ENCODE assay signal across 1 cellular context in the genomic region with DNA sequence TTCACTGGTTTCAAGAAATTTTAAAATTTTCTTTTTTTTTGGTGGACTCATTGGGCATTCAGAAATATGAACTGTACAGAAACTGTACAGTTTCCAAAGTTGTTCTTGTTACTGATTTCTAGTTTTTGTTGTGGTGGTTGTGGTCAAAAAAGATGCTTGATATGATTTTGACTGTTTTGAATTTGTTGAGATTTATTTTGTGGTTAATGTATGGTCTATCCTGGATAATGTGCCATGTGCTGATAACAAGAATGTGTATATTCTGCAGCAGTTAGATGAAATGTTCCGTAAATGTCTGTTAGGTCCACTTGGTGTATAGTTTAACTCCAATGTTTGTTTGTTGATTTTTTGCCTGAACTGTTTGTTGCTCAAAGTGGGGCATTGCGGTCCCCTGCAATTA.
TF ChIP-seq lines count a peak whose summit lies in the region.

No MANE protein-coding gene starts in this region.

TF ChIP-seq in K562, 482 proteins besides CTCF, POLR2A, EP300 and RAD21 (continued from another document):
- TF ChIP-seq ETV6 (IDR thresholded peaks at IDR 0.05; ENCODE audit: borderline replicate concordance in 1 of 2, low read depth in 2 of 2, low read length in 1 of 2) (no peak), ETV6 (CRISPR knock-in tag; IDR thresholded peaks at IDR 0.05; ENCODE audit: borderline replicate concordance) (no peak), MEF2A (IDR thresholded peaks at IDR 0.05; ENCODE audit: control insufficient read depth, low read depth, low read length) (no peak), KLF16 (IDR thresholded peaks at IDR 0.05) (no peak), ZNF444 (CRISPR knock-in tag; IDR thresholded peaks at IDR 0.05) (no peak), SMARCC2 (IDR thresholded peaks at IDR 0.05; ENCODE audit: low read depth) (no peak), TCF7 (IDR thresholded peaks at IDR 0.05; ENCODE audit: borderline replicate concordance) (no peak), HDAC3 (IDR thresholded peaks at IDR 0.05; ENCODE audit: borderline replicate concordance, partially characterized antibody) (no peak), ZNF780A (CRISPR knock-in tag; IDR thresholded peaks at IDR 0.05) (no peak), IRF2 (CRISPR knock-in tag; IDR thresholded peaks at IDR 0.05) (no peak), ZNF24 (IDR thresholded peaks at IDR 0.05) (no peak), MXI1 (IDR thresholded peaks at IDR 0.05; ENCODE audit: low read depth, low read length) (no peak), BRF1 (IDR thresholded peaks at IDR 0.05; ENCODE audit: borderline replicate concordance, extremely low read depth, insufficient read length) (no peak), FOXK2 (conservative IDR thresholded peaks at IDR 0.05 in 1 of 2, IDR thresholded peaks at IDR 0.05 in 1 of 2; ENCODE audit: low read depth in 2 of 2) (no peak), HDAC2 (IDR thresholded peaks at IDR 0.05) (peak; percentile 85), TAF1 (IDR thresholded peaks at IDR 0.05; ENCODE audit: control insufficient read depth, extremely low read depth, insufficient read depth, low read length, severe bottlenecking) (no peak), PYGO2 (tag; IDR thresholded peaks at IDR 0.05) (no peak), KDM1A (IDR thresholded peaks at IDR 0.05) (peak; percentile 93 to 94), ERF (CRISPR knock-in tag; IDR thresholded peaks at IDR 0.05) (no peak), PRDM10 (IDR thresholded peaks at IDR 0.05; ENCODE audit: partially characterized antibody) (no peak), DNMT1 (IDR thresholded peaks at IDR 0.05) (no peak), MEF2D (tag; conservative IDR thresholded peaks at IDR 0.05; ENCODE audit: low read depth) (no peak), RFX5 (IDR thresholded peaks at IDR 0.05; ENCODE audit: low read depth, low read length) (no peak), SREBF1 (IDR thresholded peaks at IDR 0.05; ENCODE audit: borderline replicate concordance, low read depth, low read length) (no peak), MCM3 (IDR thresholded peaks at IDR 0.05) (no peak), THRAP3 (IDR thresholded peaks at IDR 0.05; ENCODE audit: borderline replicate concordance) (no peak), HIVEP1 (CRISPR knock-in tag; IDR thresholded peaks at IDR 0.05) (no peak), ZNF175 (CRISPR knock-in tag; IDR thresholded peaks at IDR 0.05; ENCODE audit: low read depth) (no peak), NFE2 (IDR thresholded peaks at IDR 0.05; ENCODE audit: low read depth) (no peak), MYNN (IDR thresholded peaks at IDR 0.05) (no peak), MYNN (CRISPR knock-in tag; IDR thresholded peaks at IDR 0.05) (no peak), CBFA2T3 (IDR thresholded peaks at IDR 0.05) (peak; percentile 81), FOXP1 (CRISPR knock-in tag; IDR thresholded peaks at IDR 0.05) (no peak), PHB2 (IDR thresholded peaks at IDR 0.05; ENCODE audit: low read depth) (no peak), PTRF (tag; IDR thresholded peaks at IDR 0.05) (no peak), ZNF507 (tag; conservative IDR thresholded peaks at IDR 0.05) (no peak), CBX2 (IDR thresholded peaks at IDR 0.05; ENCODE audit: insufficient read depth, low read length, poor library complexity, severe bottlenecking) (no peak), ZNF408 (CRISPR knock-in tag; IDR thresholded peaks at IDR 0.05; ENCODE audit: low read depth) (no peak), ARID2 (IDR thresholded peaks at IDR 0.05) (no peak), XRCC5 (IDR thresholded peaks at IDR 0.05; ENCODE audit: low read depth, low read length) (no peak), PHF20 (IDR thresholded peaks at IDR 0.05; ENCODE audit: partially characterized antibody) (no peak), BACH1 (tag; IDR thresholded peaks at IDR 0.05) (no peak), CBFB (CRISPR knock-in tag; IDR thresholded peaks at IDR 0.05) (no peak), ZNF384 (IDR thresholded peaks at IDR 0.05; ENCODE audit: low read depth, low read length) (no peak), ZNF165 (CRISPR knock-in tag; IDR thresholded peaks at IDR 0.05; ENCODE audit: borderline replicate concordance) (no peak), ZBTB1 (CRISPR knock-in tag; IDR thresholded peaks at IDR 0.05; ENCODE audit: borderline replicate concordance, low read depth) (no peak), CREBBP (IDR thresholded peaks at IDR 0.05; ENCODE audit: low read depth, low read length) (no peak), MTA1 (IDR thresholded peaks at IDR 0.05; ENCODE audit: borderline replicate concordance) (no peak), MYBL2 (IDR thresholded peaks at IDR 0.05; ENCODE audit: low read depth) (no peak), MYBL2 (CRISPR knock-in tag; IDR thresholded peaks at IDR 0.05; ENCODE audit: borderline replicate concordance) (no peak), GABPB1 (CRISPR knock-in tag; IDR thresholded peaks at IDR 0.05) (no peak), ZFX (CRISPR knock-in tag; IDR thresholded peaks at IDR 0.05) (no peak), CBFA2T2 (conservative IDR thresholded peaks at IDR 0.05) (peak; percentile 55), KAT2B (IDR thresholded peaks at IDR 0.05; ENCODE audit: low read depth, low read length) (no peak), KDM4B (IDR thresholded peaks at IDR 0.05; ENCODE audit: borderline replicate concordance in 2 of 2, low read depth in 1 of 2) (no peak), SMARCA5 (IDR thresholded peaks at IDR 0.05) (no peak), ARID1B (IDR thresholded peaks at IDR 0.05) (peak; percentile 53; the same call in 1 of the 2 replicates), SETDB1 (IDR thresholded peaks at IDR 0.05; ENCODE audit: low read length) (no peak), ELK1 (CRISPR knock-in tag; IDR thresholded peaks at IDR 0.05) (no peak), ZNF551 (CRISPR knock-in tag; IDR thresholded peaks at IDR 0.05) (no peak), MEIS2 (IDR thresholded peaks at IDR 0.05; ENCODE audit: partially characterized antibody) (no peak)
- TF ChIP-seq, protein P1, sequence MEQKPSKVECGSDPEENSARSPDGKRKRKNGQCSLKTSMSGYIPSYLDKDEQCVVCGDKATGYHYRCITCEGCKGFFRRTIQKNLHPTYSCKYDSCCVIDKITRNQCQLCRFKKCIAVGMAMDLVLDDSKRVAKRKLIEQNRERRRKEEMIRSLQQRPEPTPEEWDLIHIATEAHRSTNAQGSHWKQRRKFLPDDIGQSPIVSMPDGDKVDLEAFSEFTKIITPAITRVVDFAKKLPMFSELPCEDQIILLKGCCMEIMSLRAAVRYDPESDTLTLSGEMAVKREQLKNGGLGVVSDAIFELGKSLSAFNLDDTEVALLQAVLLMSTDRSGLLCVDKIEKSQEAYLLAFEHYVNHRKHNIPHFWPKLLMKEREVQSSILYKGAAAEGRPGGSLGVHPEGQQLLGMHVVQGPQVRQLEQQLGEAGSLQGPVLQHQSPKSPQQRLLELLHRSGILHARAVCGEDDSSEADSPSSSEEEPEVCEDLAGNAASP (IDR thresholded peaks at IDR 0.05): no peak
- TF ChIP-seq, protein P2, sequence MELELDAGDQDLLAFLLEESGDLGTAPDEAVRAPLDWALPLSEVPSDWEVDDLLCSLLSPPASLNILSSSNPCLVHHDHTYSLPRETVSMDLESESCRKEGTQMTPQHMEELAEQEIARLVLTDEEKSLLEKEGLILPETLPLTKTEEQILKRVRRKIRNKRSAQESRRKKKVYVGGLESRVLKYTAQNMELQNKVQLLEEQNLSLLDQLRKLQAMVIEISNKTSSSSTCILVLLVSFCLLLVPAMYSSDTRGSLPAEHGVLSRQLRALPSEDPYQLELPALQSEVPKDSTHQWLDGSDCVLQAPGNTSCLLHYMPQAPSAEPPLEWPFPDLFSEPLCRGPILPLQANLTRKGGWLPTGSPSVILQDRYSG (tag; conservative IDR thresholded peaks at IDR 0.05; ENCODE audit: low read depth): no peak
- TF ChIP-seq, protein P3, sequence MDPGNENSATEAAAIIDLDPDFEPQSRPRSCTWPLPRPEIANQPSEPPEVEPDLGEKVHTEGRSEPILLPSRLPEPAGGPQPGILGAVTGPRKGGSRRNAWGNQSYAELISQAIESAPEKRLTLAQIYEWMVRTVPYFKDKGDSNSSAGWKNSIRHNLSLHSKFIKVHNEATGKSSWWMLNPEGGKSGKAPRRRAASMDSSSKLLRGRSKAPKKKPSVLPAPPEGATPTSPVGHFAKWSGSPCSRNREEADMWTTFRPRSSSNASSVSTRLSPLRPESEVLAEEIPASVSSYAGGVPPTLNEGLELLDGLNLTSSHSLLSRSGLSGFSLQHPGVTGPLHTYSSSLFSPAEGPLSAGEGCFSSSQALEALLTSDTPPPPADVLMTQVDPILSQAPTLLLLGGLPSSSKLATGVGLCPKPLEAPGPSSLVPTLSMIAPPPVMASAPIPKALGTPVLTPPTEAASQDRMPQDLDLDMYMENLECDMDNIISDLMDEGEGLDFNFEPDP (CRISPR knock-in tag; IDR thresholded peaks at IDR 0.05): no peak
- TF ChIP-seq, protein P4, sequence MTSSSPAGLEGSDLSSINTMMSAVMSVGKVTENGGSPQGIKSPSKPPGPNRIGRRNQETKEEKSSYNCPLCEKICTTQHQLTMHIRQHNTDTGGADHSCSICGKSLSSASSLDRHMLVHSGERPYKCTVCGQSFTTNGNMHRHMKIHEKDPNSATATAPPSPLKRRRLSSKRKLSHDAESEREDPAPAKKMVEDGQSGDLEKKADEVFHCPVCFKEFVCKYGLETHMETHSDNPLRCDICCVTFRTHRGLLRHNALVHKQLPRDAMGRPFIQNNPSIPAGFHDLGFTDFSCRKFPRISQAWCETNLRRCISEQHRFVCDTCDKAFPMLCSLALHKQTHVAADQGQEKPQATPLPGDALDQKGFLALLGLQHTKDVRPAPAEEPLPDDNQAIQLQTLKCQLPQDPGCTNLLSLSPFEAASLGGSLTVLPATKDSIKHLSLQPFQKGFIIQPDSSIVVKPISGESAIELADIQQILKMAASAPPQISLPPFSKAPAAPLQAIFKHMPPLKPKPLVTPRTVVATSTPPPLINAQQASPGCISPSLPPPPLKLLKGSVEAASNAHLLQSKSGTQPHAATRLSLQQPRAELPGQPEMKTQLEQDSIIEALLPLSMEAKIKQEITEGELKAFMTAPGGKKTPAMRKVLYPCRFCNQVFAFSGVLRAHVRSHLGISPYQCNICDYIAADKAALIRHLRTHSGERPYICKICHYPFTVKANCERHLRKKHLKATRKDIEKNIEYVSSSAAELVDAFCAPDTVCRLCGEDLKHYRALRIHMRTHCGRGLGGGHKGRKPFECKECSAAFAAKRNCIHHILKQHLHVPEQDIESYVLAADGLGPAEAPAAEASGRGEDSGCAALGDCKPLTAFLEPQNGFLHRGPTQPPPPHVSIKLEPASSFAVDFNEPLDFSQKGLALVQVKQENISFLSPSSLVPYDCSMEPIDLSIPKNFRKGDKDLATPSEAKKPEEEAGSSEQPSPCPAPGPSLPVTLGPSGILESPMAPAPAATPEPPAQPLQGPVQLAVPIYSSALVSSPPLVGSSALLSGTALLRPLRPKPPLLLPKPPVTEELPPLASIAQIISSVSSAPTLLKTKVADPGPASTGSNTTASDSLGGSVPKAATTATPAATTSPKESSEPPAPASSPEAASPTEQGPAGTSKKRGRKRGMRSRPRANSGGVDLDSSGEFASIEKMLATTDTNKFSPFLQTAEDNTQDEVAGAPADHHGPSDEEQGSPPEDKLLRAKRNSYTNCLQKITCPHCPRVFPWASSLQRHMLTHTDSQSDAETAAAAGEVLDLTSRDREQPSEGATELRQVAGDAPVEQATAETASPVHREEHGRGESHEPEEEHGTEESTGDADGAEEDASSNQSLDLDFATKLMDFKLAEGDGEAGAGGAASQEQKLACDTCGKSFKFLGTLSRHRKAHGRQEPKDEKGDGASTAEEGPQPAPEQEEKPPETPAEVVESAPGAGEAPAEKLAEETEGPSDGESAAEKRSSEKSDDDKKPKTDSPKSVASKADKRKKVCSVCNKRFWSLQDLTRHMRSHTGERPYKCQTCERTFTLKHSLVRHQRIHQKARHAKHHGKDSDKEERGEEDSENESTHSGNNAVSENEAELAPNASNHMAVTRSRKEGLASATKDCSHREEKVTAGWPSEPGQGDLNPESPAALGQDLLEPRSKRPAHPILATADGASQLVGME (CRISPR knock-in tag; IDR thresholded peaks at IDR 0.05): no peak
